12 cellular contexts compared by ENCODE assay signal in genomic region chr7:76076995-76077394, GRCh38. TPM values are rescaled to one million over a fixed set of nuclear protein-coding genes. Genes with fewer than 3 reads are reported as not detected.
DNase-seq lines count a peak whose midpoint lies in the region; ATAC-seq, FAIRE-seq and TF ChIP-seq lines count a peak whose summit lies in the region.
"Had no signal": no experiment of that assay in that cellular context is flagged by ENCODE, and none has a peak within 500 bp of the region (broad histone marks: within the 10 kb centered on the region; RNA-seq: fewer than 3 reads in every experiment).

No MANE protein-coding gene starts in this region.

- H2BK5ac ChIP-seq in IMR-90 (ENCODE audit: low read depth, low read length, poor library complexity, severe bottlenecking), result no peak overlapping the region

- H3K79me1 ChIP-seq in IMR-90 (ENCODE audit: low read depth in 1 of 2, low read length in 2 of 2), result no peaks in the 10 kb centered on the region

- dilution Hi-C loops in IMR-90 (cut with HindIII; ENCODE audit: low sequenced_read_pairs, unreplicated experiment), result no loop called here

- H3K4me3 ChIP-seq in IMR-90 (ENCODE audit: insufficient read depth, low read depth, low read length), result no peak overlapping the region
- no peak overlapping the region for H3K4me3 ChIP-seq in K562
- H3K4me3 ChIP-seq: BLaER1, GM23248 had no signal

- H3K36me3 ChIP-seq in IMR-90 (ENCODE audit: control insufficient read depth, insufficient read depth, low read length), result no peaks in the 10 kb centered on the region
- H3K36me3 ChIP-seq in K562 (ENCODE audit: control insufficient read depth, insufficient read depth, low read length), result no peaks in the 10 kb centered on the region

- peak overlapping the region; percentile 16 for H3K4me3 Mint-ChIP-seq in stimulated activated effector memory CD8-positive, alpha-beta T cell treated with anti-CD3 and anti-CD28 coated beads, Interleukin-12 subunit alpha, Interleukin-12 subunit beta, amount 100 ng/mL, for 72 hours
- H3K4me3 Mint-ChIP-seq in activated T-cell treated with anti-CD3 and anti-CD28 coated beads, Interleukin-2, amount 50 U/mL, for 72 hours, result peak overlapping the region in 1 of 2 donors; percentile 15
- H3K4me3 Mint-ChIP-seq: CD4-positive, CD25-positive, alpha-beta regulatory T cell had no signal

- no peaks in the 10 kb centered on the region for H3K9me3 Mint-ChIP-seq in stimulated activated effector memory CD8-positive, alpha-beta T cell treated with anti-CD3 and anti-CD28 coated beads, Interleukin-12 subunit alpha, Interleukin-12 subunit beta, amount 100 ng/mL, for 72 hours
- H3K9me3 Mint-ChIP-seq in activated T-cell treated with anti-CD3 and anti-CD28 coated beads, Interleukin-2, amount 50 U/mL, for 72 hours, result peaks cover 0 to 2% of the 10 kb centered on the region in 2 donors

- H2AK9ac ChIP-seq in IMR-90 (replicated peaks; ENCODE audit: low read depth, low read length, poor library complexity), result no peak overlapping the region

- H2BK20ac ChIP-seq in IMR-90 (ENCODE audit: low read depth, low read length), result no peak overlapping the region

- no peak overlapping the region for H4K5ac ChIP-seq in IMR-90 (ENCODE audit: low read depth, low read length)

- peaks cover 7% of the 10 kb centered on the region for H3K27me3 Mint-ChIP-seq in activated T-cell treated with anti-CD3 and anti-CD28 coated beads, Interleukin-2, amount 50 U/mL, for 72 hours (ENCODE audit: low read depth)

- no CpG with 5 or more reads among the region's 6 CpGs for WGBS in IMR-90 (ENCODE audit: extremely low coverage in 2 of 2, insufficient read length in 1 of 2), 2 experiments
- 73% methylated on average over 5 of the region's 6 CpGs for WGBS in K562 (ENCODE audit: insufficient coverage, low coverage, missing lambda C conversion rate)

- H3K18ac ChIP-seq in IMR-90 (ENCODE audit: low read depth, low read length), result no peak overlapping the region

- no peak overlapping the region for H3K4ac ChIP-seq in IMR-90 (ENCODE audit: low read depth, low read length)

- H4K8ac ChIP-seq in IMR-90 (ENCODE audit: low read depth in 2 of 2, low read length in 2 of 2), result no peak overlapping the region

- intact Hi-C loops in IMR-90 (cut with micrococcal nuclease), result no loop called here
- intact Hi-C loops in K562 (cut with micrococcal nuclease), result no loop called here

- in situ Hi-C loops in IMR-90 (cut with MboI; ENCODE audit: low sequenced_read_pairs), result no loop called here
- in situ Hi-C loops in K562 (cut with MboI), result no loop called here

- H3K79me2 ChIP-seq in K562 (ENCODE audit: control insufficient read depth, insufficient read depth, low read length), result no peaks in the 10 kb centered on the region

- H3K27ac Mint-ChIP-seq in stimulated activated effector memory CD8-positive, alpha-beta T cell treated with anti-CD3 and anti-CD28 coated beads, Interleukin-12 subunit alpha, Interleukin-12 subunit beta, amount 100 ng/mL, for 72 hours, result no peak overlapping the region
- H3K27ac Mint-ChIP-seq in activated T-cell treated with anti-CD3 and anti-CD28 coated beads, Interleukin-2, amount 50 U/mL, for 72 hours, result no peak overlapping the region
- H3K27ac Mint-ChIP-seq: CD4-positive, CD25-positive, alpha-beta regulatory T cell had no signal

- CTCF ChIA-PET in IMR-90 (lab: Yijun Ruan, JAX), result no interaction called here
- CTCF ChIA-PET in K562 (lab: Yijun Ruan, JAX; ENCODE audit: low intra/inter-chr PET ratio), result no interaction called here

- BruUV-seq in IMR-90 (replicated peaks; lab: Mats Ljungman, UMichigan), result no TSS peak
- no TSS peak for BruUV-seq in K562 (replicated peaks; lab: Mats Ljungman, UMichigan)

- no peak for TF ChIP-seq CTCF in C4-2B (conservative IDR thresholded peaks at IDR 0.05)
- no peak for TF ChIP-seq CTCF in IMR-90 (conservative IDR thresholded peaks at IDR 0.05; ENCODE audit: low read depth, low read length)
- no peak for TF ChIP-seq CTCF in K562 (IDR thresholded peaks at IDR 0.05 in 2 of 3, conservative IDR thresholded peaks at IDR 0.05 in 1 of 3; ENCODE audit: insufficient read depth in 2 of 3, low read depth in 1 of 3, low read length in 3 of 3)

- ATAC-seq in IMR-90 (ENCODE audit: low read depth) (no peak), K562 (no peak)
- no peak for ATAC-seq in stimulated activated effector memory CD8-positive, alpha-beta T cell treated with anti-CD3 and anti-CD28 coated beads, Interleukin-12 subunit alpha, Interleukin-12 subunit beta, amount 100 ng/mL, for 72 hours
- no peak for ATAC-seq in activated T-cell treated with anti-CD3 and anti-CD28 coated beads, Interleukin-2, amount 50 U/mL, for 72 hours (replicated peaks in 1 of 2)

- no peak overlapping the region for H4K91ac ChIP-seq in IMR-90 (ENCODE audit: insufficient read depth, low read depth, low read length)

- peak; percentile 52 for FAIRE-seq in K562 (lab: Jason Lieb, UNC)
- FAIRE-seq: GM18507, H54 had no signal

- H3K4me2 ChIP-seq in IMR-90 (ENCODE audit: low read depth, low read length) (no peak overlapping the region), K562 (ENCODE audit: insufficient read depth, low read length) (no peak overlapping the region)
- H3K4me2 ChIP-seq: BLaER1 had no signal

- DNase-seq in IMR-90 (no peak), K562 (ENCODE audit: extremely low read depth in 1 of 4, low spot score in 3 of 4) (no peak), substantia nigra (lab: John Stamatoyannopoulos, UW) (no peak)
- no peak for DNase-seq in stimulated activated effector memory CD8-positive, alpha-beta T cell treated with anti-CD3 and anti-CD28 coated beads, Interleukin-12 subunit alpha, Interleukin-12 subunit beta, amount 100 ng/mL, for 72 hours (ENCODE audit: low spot score in 2 of 2)
- DNase-seq in activated T-cell treated with anti-CD3 and anti-CD28 coated beads, Interleukin-2, amount 50 U/mL, for 72 hours, result no peak
- DNase-seq: CD4-positive, CD25-positive, alpha-beta regulatory T cell; DMS53; GM23248 had no signal

- no peak overlapping the region for H3K56ac ChIP-seq in IMR-90 (ENCODE audit: extremely low read depth, insufficient read depth, low read length)

- H3K9me1 ChIP-seq in IMR-90 (ENCODE audit: insufficient read depth, low read length) (0 out of 2 replicates have a peak, but pooled peaks cover 8% of the 10 kb centered on the region), K562 (ENCODE audit: control insufficient read depth, insufficient read depth, low read length) (no peaks in the 10 kb centered on the region)

- H3K27me3 ChIP-seq in IMR-90 (ENCODE audit: control insufficient read depth, insufficient read depth, low read length) (no peaks in the 10 kb centered on the region), K562 (ENCODE audit: control insufficient read depth in 2 of 2, insufficient read depth in 2 of 2, low read length in 2 of 2) (peaks cover 0 to 5% of the 10 kb centered on the region in 2 experiments; a peak in 1 of 5 replicates)
- H3K27me3 ChIP-seq: BLaER1 had no signal

- TF ChIP-seq RAD21 in IMR-90 (IDR thresholded peaks at IDR 0.05; ENCODE audit: low read length), result no peak
- TF ChIP-seq RAD21 in K562 (CRISPR knock-in tag; conservative IDR thresholded peaks at IDR 0.05 in 1 of 2, IDR thresholded peaks at IDR 0.05 in 1 of 2), result no peak

- no peak overlapping the region for H3K23ac ChIP-seq in IMR-90 (ENCODE audit: low read depth, low read length)

- H2AFZ ChIP-seq in IMR-90 (replicated peaks; ENCODE audit: low read length, poor library complexity), result no peak overlapping the region
- H2AFZ ChIP-seq in K562 (ENCODE audit: low read depth, low read length), result no peak overlapping the region
- H2AFZ ChIP-seq: GM23248 had no signal

- H3K4me1 ChIP-seq in IMR-90 (ENCODE audit: control insufficient read depth, insufficient read depth, low read length) (peaks cover 6% of the 10 kb centered on the region), K562 (replicated peaks in 1 of 2; ENCODE audit: control insufficient read depth in 2 of 2, insufficient read depth in 2 of 2, low read length in 2 of 2) (peaks cover 8 to 28% of the 10 kb centered on the region in 2 experiments)
- H3K4me1 ChIP-seq: BLaER1 had no signal

- no peak overlapping the region for H3K9ac ChIP-seq in IMR-90 (ENCODE audit: low read depth, low read length)
- no peak overlapping the region for H3K9ac ChIP-seq in K562 (ENCODE audit: insufficient read depth in 1 of 2, low read depth in 2 of 2, low read length in 2 of 2)
- H3K9ac ChIP-seq: BLaER1, GM23248 had no signal

- H3K27ac ChIP-seq in C4-2B (peak overlapping the region; percentile 48), IMR-90 (ENCODE audit: insufficient read depth, low read length) (no peak overlapping the region; the same call in 1 of the 2 replicates), K562 (ENCODE audit: extremely low read depth, low read depth, low read length) (no peak overlapping the region), substantia nigra (ENCODE audit: low read depth, low read length, poor library complexity, severe bottlenecking) (no peak overlapping the region)
- H3K27ac ChIP-seq: BLaER1, GM23248 had no signal

- H3K4me1 Mint-ChIP-seq in stimulated activated effector memory CD8-positive, alpha-beta T cell treated with anti-CD3 and anti-CD28 coated beads, Interleukin-12 subunit alpha, Interleukin-12 subunit beta, amount 100 ng/mL, for 72 hours, result peaks cover 8% of the 10 kb centered on the region
- peaks cover 10% of the 10 kb centered on the region for H3K4me1 Mint-ChIP-seq in activated T-cell treated with anti-CD3 and anti-CD28 coated beads, Interleukin-2, amount 50 U/mL, for 72 hours (ENCODE audit: low read depth)

- TF ChIP-seq POLR2A in IMR-90 (IDR thresholded peaks at IDR 0.05; ENCODE audit: low read depth, low read length) (no peak), K562 (conservative IDR thresholded peaks at IDR 0.05) (no peak)

- H3K36me3 Mint-ChIP-seq in stimulated activated effector memory CD8-positive, alpha-beta T cell treated with anti-CD3 and anti-CD28 coated beads, Interleukin-12 subunit alpha, Interleukin-12 subunit beta, amount 100 ng/mL, for 72 hours, result no peaks in the 10 kb centered on the region
- H3K36me3 Mint-ChIP-seq in activated T-cell treated with anti-CD3 and anti-CD28 coated beads, Interleukin-2, amount 50 U/mL, for 72 hours (ENCODE audit: insufficient read depth in 2 of 2), result peaks cover 0 to 2% of the 10 kb centered on the region in 2 donors
- H3K36me3 Mint-ChIP-seq: CD4-positive, CD25-positive, alpha-beta regulatory T cell had no signal

- 0 out of 3 replicates have a peak overlapping the region, but pooled peaks have one; percentile 36 for H2BK15ac ChIP-seq in IMR-90 (ENCODE audit: low read depth, low read length)

- no peaks in the 10 kb centered on the region for H4K20me1 ChIP-seq in IMR-90 (ENCODE audit: insufficient read depth, low read length)
- no peaks in the 10 kb centered on the region for H4K20me1 ChIP-seq in K562 (replicated peaks; ENCODE audit: control insufficient read depth, insufficient read depth, low read length)

- no peak for TF ChIP-seq EP300 in K562 (IDR thresholded peaks at IDR 0.05; ENCODE audit: low read length)

- peaks cover 5% of the 10 kb centered on the region for H3K9me3 ChIP-seq in IMR-90 (ENCODE audit: control insufficient read depth, insufficient read depth, low read length)
- no peaks in the 10 kb centered on the region; the same call in none of the 2 replicates for H3K9me3 ChIP-seq in K562 (replicated peaks; ENCODE audit: control insufficient read depth, insufficient read depth, low read depth, low read length)

- H2BK120ac ChIP-seq in IMR-90 (ENCODE audit: low read depth, low read length), result no peak overlapping the region

- H3K14ac ChIP-seq in IMR-90 (replicated peaks; ENCODE audit: low read depth, low read length), result no peak overlapping the region

- POLR2A ChIA-PET in IMR-90 (lab: Charles Lee; ENCODE audit: unreplicated experiment) (no interaction called here), K562 (lab: Yijun Ruan, JAX) (no interaction called here)

- H2AK5ac ChIP-seq in IMR-90 (ENCODE audit: low read depth, low read length), result no peak overlapping the region

RNA-seq across cellular contexts. Expression of gene MDH2, which starts 29.1 kb away (rescaled TPM):
- total RNA-seq in IMR-90 (2012; rRNA removed), result 55.4 and 56.1 TPM in 2 replicates
- polyA plus RNA-seq in IMR-90 (2012; rRNA removed), result 206 and 232 TPM in 2 replicates
- 161 and 191 TPM in 2 replicates for polyA plus RNA-seq in IMR-90 (2012; cell fraction: cytosol; rRNA removed)
- 83.5 and 115 TPM in 2 replicates for polyA plus RNA-seq in IMR-90 (2012; cell fraction: nucleus; rRNA removed; ENCODE audit: low replicate concordance)
- 150 and 286 TPM in 2 replicates for total RNA-seq in K562 (2011; cell fraction: chromatin; rRNA removed; ENCODE audit: low replicate concordance)
- 194 and 214 TPM in 2 replicates for total RNA-seq in K562 (2011; cell fraction: nucleolus; rRNA removed)
- total RNA-seq in K562 (2011; cell fraction: nucleoplasm; rRNA removed), result 176 and 210 TPM in 2 replicates
- 300 and 442 TPM in 2 replicates for total RNA-seq in K562 (2014; rRNA removed)
- total RNA-seq in K562 (2014; rRNA removed; fragmentation: Illumina TruSeq; extraction: Trizol), result 153 and 164 TPM in 2 replicates
- total RNA-seq in K562 (2015; rRNA removed; fragmentation: Illumina TruSeq; extraction: Trizol), result 216 and 230 TPM in 2 replicates
- total RNA-seq in K562 (2021), result 671 and 701 TPM in 2 replicates
- polyA plus RNA-seq in K562 (2011; rRNA removed), result 106 and 358 TPM in 2 replicates
- 156 and 243 TPM in 2 replicates for polyA plus RNA-seq in K562 (2011; cell fraction: cytosol; rRNA removed)
- 190 and 250 TPM in 2 replicates for polyA plus RNA-seq in K562 (2011; cell fraction: nucleus; rRNA removed)
- polyA plus RNA-seq in K562 (2012), result 435 and 724 TPM in 2 replicates
- 509 and 570 TPM in 2 replicates for polyA plus RNA-seq in K562 (2014; fragmentation: Illumina TruSeq; extraction: Trizol)
- polyA plus RNA-seq in K562 (2014; fragmentation: Nextera tagmentation; extraction: Ambion mirVana), result 100 to 1,000 TPM; 242 to 411 TPM
- 211 and 216 TPM in 2 replicates for polyA plus RNA-seq in K562 (2014; rRNA removed)
- polyA minus RNA-seq in K562 (2011; rRNA and poly(A)+ RNA removed), result 101 and 153 TPM in 2 replicates
- polyA minus RNA-seq in K562 (2011; cell fraction: cytosol; rRNA and poly(A)+ RNA removed), result 389 and 497 TPM in 2 replicates
- polyA minus RNA-seq in K562 (2011; cell fraction: nucleus; rRNA and poly(A)+ RNA removed), result 67.3 and 93.9 TPM in 2 replicates
- total RNA-seq in activated T-cell treated with anti-CD3 and anti-CD28 coated beads, Interleukin-2, amount 50 U/mL, for 72 hours, result 100 to 1,000 TPM; 162 to 170 TPM

RNA-seq across cellular contexts. Expression of gene STYXL1, which starts 29.2 kb away (rescaled TPM):
- total RNA-seq in IMR-90 (2012; rRNA removed) (70.0 and 73.8 TPM in 2 replicates), K562 (2014; rRNA removed) (43.2 and 60.0 TPM in 2 replicates), K562 (2014; rRNA removed; fragmentation: Illumina TruSeq; extraction: Trizol) (57.2 and 59.2 TPM in 2 replicates), K562 (2015; rRNA removed; fragmentation: Illumina TruSeq; extraction: Trizol) (44.8 and 54.9 TPM in 2 replicates), K562 (2021) (44.3 and 50.0 TPM in 2 replicates)
- polyA plus RNA-seq in IMR-90 (2012; rRNA removed) (53.9 and 66.1 TPM in 2 replicates), K562 (2011; rRNA removed) (56.6 and 97.2 TPM in 2 replicates), K562 (2014; fragmentation: Illumina TruSeq; extraction: Trizol) (72.2 and 82.7 TPM in 2 replicates), K562 (2014; fragmentation: Nextera tagmentation; extraction: Ambion mirVana) (10 to 100 TPM; 36.5 to 49.7 TPM), K562 (2014; rRNA removed) (49.9 and 67.4 TPM in 2 replicates)
- 40.2 and 55.4 TPM in 2 replicates for polyA plus RNA-seq in IMR-90 (2012; cell fraction: cytosol; rRNA removed)
- polyA plus RNA-seq in IMR-90 (2012; cell fraction: nucleus; rRNA removed; ENCODE audit: low replicate concordance), result 23.0 and 50.8 TPM in 2 replicates
- 44.2 and 67.1 TPM in 2 replicates for total RNA-seq in K562 (2011; cell fraction: chromatin; rRNA removed; ENCODE audit: low replicate concordance)
- total RNA-seq in K562 (2011; cell fraction: nucleolus; rRNA removed), result 24.7 and 30.0 TPM in 2 replicates
- total RNA-seq in K562 (2011; cell fraction: nucleoplasm; rRNA removed), result 32.7 and 33.7 TPM in 2 replicates
- 86.0 and 101 TPM in 2 replicates for polyA plus RNA-seq in K562 (2011; cell fraction: cytosol; rRNA removed)
- 42.8 and 52.4 TPM in 2 replicates for polyA plus RNA-seq in K562 (2011; cell fraction: nucleus; rRNA removed)
- 57.5 and 77.9 TPM in 2 replicates for polyA plus RNA-seq in K562 (2012)
- polyA minus RNA-seq in K562 (2011; rRNA and poly(A)+ RNA removed), result 34.7 and 51.8 TPM in 2 replicates
- polyA minus RNA-seq in K562 (2011; cell fraction: cytosol; rRNA and poly(A)+ RNA removed), result 15.0 and 17.0 TPM in 2 replicates
- polyA minus RNA-seq in K562 (2011; cell fraction: nucleus; rRNA and poly(A)+ RNA removed), result 10.6 and 12.0 TPM in 2 replicates
- total RNA-seq in activated T-cell treated with anti-CD3 and anti-CD28 coated beads, Interleukin-2, amount 50 U/mL, for 72 hours, result 10 to 100 TPM; 52.0 to 54.6 TPM
